ENCODE assay signal across 18 cellular contexts in genomic region chr4:7031526-7032449, GRCh38. TPM values are rescaled to one million over a fixed set of nuclear protein-coding genes. Genes with fewer than 3 reads are reported as not detected.
DNase-seq lines count a peak whose midpoint lies in the region; ATAC-seq and TF ChIP-seq lines count a peak whose summit lies in the region.
"Had no signal": no experiment of that assay in that cellular context is flagged by ENCODE, and none has a peak within 500 bp of the region (broad histone marks: within the 10 kb centered on the region; RNA-seq: fewer than 3 reads in every experiment).

No MANE protein-coding gene starts in this region.

- intact Hi-C loops in Right ventricle myocardium superior (cut with DNase I) = no loop called here
- intact Hi-C loops in left ventricle myocardium superior (cut with micrococcal nuclease) = no loop called here

- H3K4me1 Mint-ChIP-seq in progenitor cell of endocrine pancreas (ENCODE audit: low read depth) = peaks cover 7% of the 10 kb centered on the region

- no peak overlapping the region for H3K4me3 Mint-ChIP-seq in progenitor cell of endocrine pancreas (ENCODE audit: low read depth)
- H3K4me3 Mint-ChIP-seq: natural killer cell had no signal

- no peaks in the 10 kb centered on the region for H3K9me3 Mint-ChIP-seq in progenitor cell of endocrine pancreas (ENCODE audit: low read depth)
- H3K9me3 Mint-ChIP-seq: natural killer cell had no signal

- TF ChIP-seq CTCF in progenitor cell of endocrine pancreas (IDR thresholded peaks at IDR 0.05; ENCODE audit: unreplicated experiment) = no peak

- DNase-seq in Right ventricle myocardium superior (peak; percentile 26), left ventricle myocardium superior (no peak), UCSD-AML1 (lab: John Stamatoyannopoulos, UW; ENCODE audit: unreplicated experiment) (peak; percentile 42), glomerular visceral epithelial cell (ENCODE audit: extremely low spot score) (peak; percentile 65), renal cortical epithelial cell (ENCODE audit: low read depth) (peak; percentile 49), NCI-H1436 (lab: John Stamatoyannopoulos, UW) (no peak), progenitor cell of endocrine pancreas (ENCODE audit: low spot score, unreplicated experiment) (no peak)
- DNase-seq: activated naive CD4-positive, alpha-beta T cell; activated T-cell treated with anti-CD3 and anti-CD28 coated beads, Interleukin-2, amount 50 U/mL, for 1 hour; Calu3; foreskin melanocyte; natural killer cell; NCI-H1417; NCI-H510A treated with DMSO at 0.1 percent for 48 hours; SK-N-SH; stimulated activated CD4-positive, alpha-beta T cell treated with anti-CD3 and anti-CD28 coated beads, Interleukin-1b, Interleukin-23, amount 100 ng/mL, for 48 hours had no signal

- no peaks in the 10 kb centered on the region for H3K27me3 Mint-ChIP-seq in progenitor cell of endocrine pancreas

- H3K27ac Mint-ChIP-seq in progenitor cell of endocrine pancreas = no peak overlapping the region
- H3K27ac Mint-ChIP-seq: natural killer cell had no signal

- ATAC-seq in Right ventricle myocardium superior (ENCODE audit: poor library complexity) (no peak), left ventricle myocardium superior (no peak), GM19035 (IDR thresholded peaks at IDR 0.05; ENCODE audit: unreplicated experiment) (no peak)
- ATAC-seq: activated CD4-positive, CD25-positive, alpha-beta regulatory T cell treated with anti-CD3 and anti-CD28 coated beads, Interleukin-2, amount 50 U/mL, for 24 hours; natural killer cell had no signal

- peaks cover 13% of the 10 kb centered on the region for H3K36me3 Mint-ChIP-seq in progenitor cell of endocrine pancreas (ENCODE audit: insufficient read depth)

RNA-seq across cellular contexts. Expression of gene TADA2B, which starts 11.4 kb away (rescaled TPM):
- total RNA-seq in Right ventricle myocardium superior (35.5 TPM), left ventricle myocardium superior (34.6 TPM), renal cortical epithelial cell (9.6 and 31.4 TPM in 2 replicates), progenitor cell of endocrine pancreas (21.2 and 21.8 TPM in 2 replicates)

RNA-seq across cellular contexts. Expression of gene GRPEL1, which starts 36.1 kb away (rescaled TPM):
- total RNA-seq in Right ventricle myocardium superior (60.2 TPM), left ventricle myocardium superior (62.7 TPM), renal cortical epithelial cell (39.9 and 42.2 TPM in 2 replicates), progenitor cell of endocrine pancreas (18.2 and 18.4 TPM in 2 replicates)

Comparison
In these comparisons a context has a peak if more than half of its experiments do, and no peak if none do; other contexts are left out.
1. DNase-seq: peak in Right ventricle myocardium superior (single experiment), UCSD-AML1 (single experiment), glomerular visceral epithelial cell (single experiment) and renal cortical epithelial cell (single experiment); none in left ventricle myocardium superior (single experiment), NCI-H1436 (single experiment) and progenitor cell of endocrine pancreas (single experiment).